Comparison of ENCODE assay signal across 8 cellular contexts in genomic region chr21:35400233-35400939, GRCh38.
DNase-seq lines count a peak whose midpoint lies in the region; ATAC-seq and TF ChIP-seq lines count a peak whose summit lies in the region.

No MANE protein-coding gene starts in this region.

- no peak for TF ChIP-seq EP300 in tibial nerve (IDR thresholded peaks at IDR 0.05)

- H3K4me3 ChIP-seq in AG10803 (ENCODE audit: low read length) (no peak overlapping the region), right lobe of liver (no peak overlapping the region), tibial nerve (no peak overlapping the region)

- H3K27me3 ChIP-seq in right lobe of liver (no peaks in the 10 kb centered on the region), tibial nerve (no peaks in the 10 kb centered on the region)

- 26% methylated on average over 8 of the region's 8 CpGs for WGBS in right lobe of liver (ENCODE audit: insufficient coverage, low coverage, low lambda C conversion rate, missing lambda C conversion rate)
- 53 to 56% methylated on average over 8 of the region's 8 CpGs for WGBS in tibial nerve, 2 donors

- TF ChIP-seq POLR2A in right lobe of liver (IDR thresholded peaks at IDR 0.05) (no peak), tibial nerve (IDR thresholded peaks at IDR 0.05) (no peak)

- no peak overlapping the region for H3K27ac ChIP-seq in right lobe of liver
- H3K27ac ChIP-seq in tibial nerve, result no peak overlapping the region

- DNase-seq in AG10803 (ENCODE audit: low read depth), result peak; percentile 65
- DNase-seq in GM19238 (ENCODE audit: insufficient read length, low spot score), result peak; percentile 17
- peak; percentile 87 for DNase-seq in NCI-H1694 treated with DMSO at 0.1 percent for 48 hours (lab: John Stamatoyannopoulos, UW)
- peak in 1 of 3 donors; percentile 15 for DNase-seq in T-helper 17 cell
- DNase-seq in cerebellum (ENCODE audit: low spot score), result peak; percentile 21
- DNase-seq in right lobe of liver, result no peak
- peak in 1 of 2 donors; percentile 16 for DNase-seq in tibial nerve (ENCODE audit: low spot score in 2 of 2)

- intact Hi-C loops in right lobe of liver (cut with DNase I), result loop anchor here in 1 of 2 donors (10.0 kb wide), 1 partner anchor 656 kb away; no protein-coding TSS in a partner anchor

- H3K4me1 ChIP-seq in right lobe of liver (no peaks in the 10 kb centered on the region), tibial nerve (peaks cover 0 to 9% (median 0%) of the 10 kb centered on the region in 4 donors)

- H3K9me3 ChIP-seq in T-helper 17 cell (ENCODE audit: control insufficient read depth, low read length, poor library complexity, severe bottlenecking) (no peaks in the 10 kb centered on the region), right lobe of liver (no peaks in the 10 kb centered on the region), tibial nerve (no peaks in the 10 kb centered on the region)

- H3K4me3 Mint-ChIP-seq in T-helper 17 cell, result no peak overlapping the region

- no peak overlapping the region for H3K27ac Mint-ChIP-seq in T-helper 17 cell

- peaks cover 7% of the 10 kb centered on the region for H3K4me1 Mint-ChIP-seq in T-helper 17 cell

- TF ChIP-seq CTCF in AG10803 (conservative IDR thresholded peaks at IDR 0.05; ENCODE audit: low read length) (peak; percentile 56), right lobe of liver (IDR thresholded peaks at IDR 0.05) (peak; percentile 34 to 72 (median 54)), tibial nerve (IDR thresholded peaks at IDR 0.05) (peak in 4 of 5 experiments; percentile 30 to 53 (median 48))

- no peaks in the 10 kb centered on the region for H3K36me3 ChIP-seq in right lobe of liver
- H3K36me3 ChIP-seq in tibial nerve, result no peaks in the 10 kb centered on the region

- H3K36me3 Mint-ChIP-seq in T-helper 17 cell (ENCODE audit: low read depth), result peaks cover 2% of the 10 kb centered on the region

- peaks cover 20% of the 10 kb centered on the region for H3K27me3 Mint-ChIP-seq in T-helper 17 cell

- ATAC-seq in T-helper 17 cell (peak; percentile 88), right lobe of liver (peak; percentile 87 to 97 (median 91)), HG03469 (IDR thresholded peaks at IDR 0.05; ENCODE audit: unreplicated experiment) (no peak)

Comparison
In these comparisons a context has a peak if more than half of its experiments do, and no peak if none do; other contexts are left out.
1. DNase-seq: peak in AG10803 (single experiment), GM19238 (single experiment), NCI-H1694 treated with DMSO at 0.1 percent for 48 hours (single experiment) and cerebellum (single experiment); none in right lobe of liver (0 of 3).
2. Peak in every context shown above with its lines, with median percentiles within 50 percentile points of each other: CTCF ChIP-seq.